In genomic region chr1:40789342-40789598, GRCh38 we compare ENCODE assay signal across 2 cellular contexts.
TF ChIP-seq lines count a peak whose summit lies in the region.

No MANE protein-coding gene starts in this region.

TF ChIP-seq in liver, 16 proteins besides CTCF, POLR2A, EP300 and RAD21 (continued from another document):
- TF ChIP-seq ZBTB33 (IDR thresholded peaks at IDR 0.05) (no peak), SP1 (IDR thresholded peaks at IDR 0.05) (peak; percentile 43), REST (IDR thresholded peaks at IDR 0.05) (no peak), FOXA2 (IDR thresholded peaks at IDR 0.05) (no peak), NR2F2 (IDR thresholded peaks at IDR 0.05) (no peak), ATF3 (IDR thresholded peaks at IDR 0.05) (no peak), GABPA (IDR thresholded peaks at IDR 0.05 in 1 of 2, conservative IDR thresholded peaks at IDR 0.05 in 1 of 2) (no peak), JUND (IDR thresholded peaks at IDR 0.05) (no peak), RXRA (IDR thresholded peaks at IDR 0.05) (peak; percentile 12 to 33), MAX (IDR thresholded peaks at IDR 0.05) (no peak), EGR1 (IDR thresholded peaks at IDR 0.05; ENCODE audit: low read depth in 2 of 2) (no peak), FOXA1 (IDR thresholded peaks at IDR 0.05) (no peak)
TF ChIP-seq in liver: peak in this region for 4.

TF ChIP-seq in HepG2, 621 proteins besides CTCF, POLR2A, EP300 and RAD21:
- TF ChIP-seq PRDM10 (CRISPR knock-in tag; IDR thresholded peaks at IDR 0.05; ENCODE audit: low read depth) (no peak), HMG20B (CRISPR knock-in tag; conservative IDR thresholded peaks at IDR 0.05) (no peak)
